ENCODE assay signal across 31 cellular contexts in genomic region chrX:13863326-13863725, GRCh38. TPM values are rescaled to one million over a fixed set of nuclear protein-coding genes. Genes with fewer than 3 reads are reported as not detected.
DNase-seq lines count a peak whose midpoint lies in the region; ATAC-seq and TF ChIP-seq lines count a peak whose summit lies in the region.
"Had no signal": no experiment of that assay in that cellular context is flagged by ENCODE, and none has a peak within 500 bp of the region (broad histone marks: within the 10 kb centered on the region; RNA-seq: fewer than 3 reads in every experiment).

No MANE protein-coding gene starts in this region.

- H3K9ac ChIP-seq in neuronal stem cell (ENCODE audit: low read depth, low read length, poor library complexity): no peak overlapping the region

- H4K8ac ChIP-seq in neuronal stem cell (ENCODE audit: low read depth, low read length): no peak overlapping the region

- no peak overlapping the region for H3K4me2 ChIP-seq in neuronal stem cell (ENCODE audit: insufficient read depth, low read length, poor library complexity, severe bottlenecking)
- H3K4me2 ChIP-seq: GM23338 had no signal

- H3K4ac ChIP-seq in neuronal stem cell (ENCODE audit: low read length): no peak overlapping the region

- DNase-seq in GM12865 (ENCODE audit: low read depth): peak; percentile 40
- DNase-seq in RPMI7951 (ENCODE audit: low read depth): peak; percentile 24
- no peak for DNase-seq in chondrocyte (ENCODE audit: low spot score)
- no peak for DNase-seq in neuronal stem cell (ENCODE audit: low spot score)
- no peak for DNase-seq in AML-193 (lab: John Stamatoyannopoulos, UW)
- no peak for DNase-seq in foreskin fibroblast
- DNase-seq: activated CD8-positive, alpha-beta T cell treated with anti-CD3 and anti-CD28 coated beads, Interleukin-2, amount 10 ng/mL, durations not matched to agents 7 days and 5 days; activated naive CD4-positive, alpha-beta T cell treated with anti-CD3 and anti-CD28 coated beads for 36 hours; activated T-cell treated with anti-CD3 and anti-CD28 coated beads, Interleukin-2, amount 50 U/mL, for 4 hours; CD4-positive, alpha-beta T cell; DMS153; GDM1; kidney; MV-4-11; naive thymus-derived CD4-positive, alpha-beta T cell; NCI-H187; NCI-H446 treated with DMSO at 0.1 percent for 48 hours; pancreas; Peyer's patch; transverse colon; WERI-Rb-1 had no signal

- no peaks in the 10 kb centered on the region for H3K9me3 ChIP-seq in neuronal stem cell (replicated peaks in 1 of 2; ENCODE audit: control insufficient read depth in 2 of 2, insufficient read depth in 1 of 2, low read depth in 1 of 2, low read length in 2 of 2)
- H3K9me3 ChIP-seq: ascending aorta, gastroesophageal sphincter, pancreas, Peyer's patch, transverse colon had no signal

- H3K36me3 ChIP-seq in neuronal stem cell (replicated peaks in 1 of 2; ENCODE audit: control insufficient read depth in 2 of 2, insufficient read depth in 2 of 2, low read length in 2 of 2): peaks cover 0 to 16% of the 10 kb centered on the region in 2 donors
- H3K36me3 ChIP-seq: ascending aorta, gastroesophageal sphincter, pancreas, Peyer's patch, transverse colon, WERI-Rb-1 had no signal

- peaks cover 40% of the 10 kb centered on the region for H3K4me1 Mint-ChIP-seq in chondrocyte (ENCODE audit: low read depth)
- H3K4me1 Mint-ChIP-seq: stimulated activated effector memory CD8-positive, alpha-beta T cell treated with anti-CD3 and anti-CD28 coated beads, Interleukin-12 subunit alpha, Interleukin-12 subunit beta, amount 100 ng/mL, for 72 hours had no signal

- H2BK12ac ChIP-seq in neuronal stem cell (ENCODE audit: low read length): no peak overlapping the region

- no peak overlapping the region for H3K18ac ChIP-seq in neuronal stem cell (ENCODE audit: low read length)

- TF ChIP-seq CTCF in GM12865 (IDR thresholded peaks at IDR 0.05; ENCODE audit: insufficient read depth, low read depth, low read length, missing control alignments) (no peak), chondrocyte (IDR thresholded peaks at IDR 0.05) (no peak), foreskin fibroblast (IDR thresholded peaks at IDR 0.05; ENCODE audit: low read depth, low read length) (no peak)

- H3K9me3 Mint-ChIP-seq in chondrocyte (ENCODE audit: low read depth): peaks cover 5% of the 10 kb centered on the region
- H3K9me3 Mint-ChIP-seq: activated naive CD4-positive, alpha-beta T cell treated with anti-CD3 and anti-CD28 coated beads for 36 hours; activated T-cell treated with anti-CD3 and anti-CD28 coated beads, Interleukin-2, amount 50 U/mL, for 4 hours; CD4-positive, alpha-beta T cell; GM23338; stimulated activated effector memory CD8-positive, alpha-beta T cell treated with anti-CD3 and anti-CD28 coated beads, Interleukin-12 subunit alpha, Interleukin-12 subunit beta, amount 100 ng/mL, for 72 hours had no signal

- peak overlapping the region; percentile 49 for H3K27ac ChIP-seq in neuronal stem cell (replicated peaks; ENCODE audit: low read length)
- H3K27ac ChIP-seq: ascending aorta, gastroesophageal sphincter, pancreas, Peyer's patch, transverse colon, WERI-Rb-1 had no signal

- ATAC-seq in HG03039 (IDR thresholded peaks at IDR 0.05; ENCODE audit: unreplicated experiment) (no peak), HG02852 (IDR thresholded peaks at IDR 0.05; ENCODE audit: unreplicated experiment) (no peak)
- ATAC-seq: activated CD8-positive, alpha-beta T cell treated with anti-CD3 and anti-CD28 coated beads, Interleukin-2, amount 10 ng/mL, durations not matched to agents 7 days and 5 days; activated T-cell treated with anti-CD3 and anti-CD28 coated beads, Interleukin-2, amount 50 U/mL, for 4 hours; gastroesophageal sphincter; GM23338; K562; naive thymus-derived CD4-positive, alpha-beta T cell; pancreas; sciatic nerve; stimulated activated effector memory CD8-positive, alpha-beta T cell treated with anti-CD3 and anti-CD28 coated beads, Interleukin-12 subunit alpha, Interleukin-12 subunit beta, amount 100 ng/mL, for 72 hours had no signal

- no CpG with 5 or more reads among the region's 3 CpGs for WGBS in neuronal stem cell (ENCODE audit: extremely low coverage in 2 of 2, insufficient read length in 2 of 2, insufficient replicate concordance in 1 of 2), 2 donors

- H3K23ac ChIP-seq in neuronal stem cell (ENCODE audit: low read depth, low read length, poor library complexity): no peak overlapping the region

- no peak overlapping the region for H2AK5ac ChIP-seq in neuronal stem cell (ENCODE audit: low read depth, low read length)

- H3K79me1 ChIP-seq in neuronal stem cell (ENCODE audit: low read depth, low read length): no peaks in the 10 kb centered on the region

- peaks cover 7 to 28% of the 10 kb centered on the region in 2 donors for H3K4me1 ChIP-seq in neuronal stem cell (ENCODE audit: control insufficient read depth in 2 of 2, insufficient read depth in 1 of 2, low read depth in 1 of 2, low read length in 2 of 2)
- H3K4me1 ChIP-seq: ascending aorta, gastroesophageal sphincter, pancreas, Peyer's patch, transverse colon had no signal

- no peaks in the 10 kb centered on the region for H3K27me3 Mint-ChIP-seq in chondrocyte (ENCODE audit: low read depth)

- no peak overlapping the region for H2AFZ ChIP-seq in neuronal stem cell (ENCODE audit: low read length)
- H2AFZ ChIP-seq: GM23338 had no signal

- H3K4me3 Mint-ChIP-seq in chondrocyte (ENCODE audit: unreplicated experiment): no peak overlapping the region
- H3K4me3 Mint-ChIP-seq: activated CD8-positive, alpha-beta T cell treated with anti-CD3 and anti-CD28 coated beads, Interleukin-2, amount 10 ng/mL, durations not matched to agents 7 days and 5 days; activated naive CD4-positive, alpha-beta T cell treated with anti-CD3 and anti-CD28 coated beads for 36 hours; activated T-cell treated with anti-CD3 and anti-CD28 coated beads, Interleukin-2, amount 50 U/mL, for 4 hours; CD4-positive, alpha-beta T cell; GM23338; naive thymus-derived CD4-positive, alpha-beta T cell; stimulated activated effector memory CD8-positive, alpha-beta T cell treated with anti-CD3 and anti-CD28 coated beads, Interleukin-12 subunit alpha, Interleukin-12 subunit beta, amount 100 ng/mL, for 72 hours had no signal

- no peak overlapping the region for H2BK120ac ChIP-seq in neuronal stem cell (ENCODE audit: low read depth, low read length)

- no peak overlapping the region for H3K4me3 ChIP-seq in GM12865 (ENCODE audit: low read depth, low read length)
- H3K4me3 ChIP-seq in neuronal stem cell (ENCODE audit: low read length in 2 of 2): no peak overlapping the region
- no peak overlapping the region for H3K4me3 ChIP-seq in foreskin fibroblast (ENCODE audit: low read depth in 1 of 2, low read length in 2 of 2)
- H3K4me3 ChIP-seq: ascending aorta, gastroesophageal sphincter, GM23338, K562, pancreas, Peyer's patch, transverse colon had no signal

- H4K91ac ChIP-seq in neuronal stem cell (ENCODE audit: low read depth, low read length, poor library complexity): no peak overlapping the region

- peak overlapping the region; percentile 47 for H3K27ac Mint-ChIP-seq in chondrocyte (ENCODE audit: unreplicated experiment)
- H3K27ac Mint-ChIP-seq: activated CD8-positive, alpha-beta T cell treated with anti-CD3 and anti-CD28 coated beads, Interleukin-2, amount 10 ng/mL, durations not matched to agents 7 days and 5 days; activated naive CD4-positive, alpha-beta T cell treated with anti-CD3 and anti-CD28 coated beads for 36 hours; CD4-positive, alpha-beta T cell; naive thymus-derived CD4-positive, alpha-beta T cell; stimulated activated effector memory CD8-positive, alpha-beta T cell treated with anti-CD3 and anti-CD28 coated beads, Interleukin-12 subunit alpha, Interleukin-12 subunit beta, amount 100 ng/mL, for 72 hours had no signal

- no peak overlapping the region for H3K14ac ChIP-seq in neuronal stem cell (ENCODE audit: low read length)

- no peak overlapping the region for H2BK5ac ChIP-seq in neuronal stem cell (ENCODE audit: low read length)

- no peaks in the 10 kb centered on the region for H3K27me3 ChIP-seq in neuronal stem cell (ENCODE audit: control insufficient read depth in 3 of 3, insufficient read depth in 3 of 3, low read depth in 1 of 3, low read length in 3 of 3)
- H3K27me3 ChIP-seq: ascending aorta, gastroesophageal sphincter, Peyer's patch, transverse colon had no signal

- no peak overlapping the region for H2BK15ac ChIP-seq in neuronal stem cell (ENCODE audit: low read length)

- H3K36me3 Mint-ChIP-seq in chondrocyte (ENCODE audit: low read depth): no peaks in the 10 kb centered on the region
- H3K36me3 Mint-ChIP-seq: naive thymus-derived CD4-positive, alpha-beta T cell; stimulated activated effector memory CD8-positive, alpha-beta T cell treated with anti-CD3 and anti-CD28 coated beads, Interleukin-12 subunit alpha, Interleukin-12 subunit beta, amount 100 ng/mL, for 72 hours had no signal

RNA-seq across cellular contexts. Expression of gene GPM6B, which starts 46.4 kb away (rescaled TPM):
- total RNA-seq in RPMI7951 (2014; rRNA removed; shearing (Covaris generic)): 1.8 and 2.4 TPM in 2 replicates
- 6.4 to 31.7 TPM (median 28.8 TPM) in 3 replicates for total RNA-seq in chondrocyte
- 41.4 TPM for polyA plus RNA-seq in neuronal stem cell (2013, experiment 1 of 2)
- polyA plus RNA-seq in neuronal stem cell (2013, experiment 2 of 2): 41.5 TPM
- total RNA-seq: activated CD8-positive, alpha-beta T cell treated with anti-CD3 and anti-CD28 coated beads, Interleukin-2, amount 10 ng/mL, durations not matched to agents 7 days and 5 days; activated naive CD4-positive, alpha-beta T cell treated with anti-CD3 and anti-CD28 coated beads for 36 hours; CD4-positive, alpha-beta T cell; K562; lung microvascular endothelial cell; naive thymus-derived CD4-positive, alpha-beta T cell; T-helper 2 cell treated with Interferon-gamma antibody and Interleukin-4, amounts not matched to agents 100 ng/mL and 5 ng/mL, for 36 hours had no signal

Comparison
In these comparisons a context has a peak if more than half of its experiments do, and no peak if none do; other contexts are left out.
1. DNase-seq: peak in GM12865 (single experiment) and RPMI7951 (single experiment); none in chondrocyte (single experiment), neuronal stem cell (single experiment), AML-193 (0 of 2) and foreskin fibroblast (0 of 2).